ENCODE assay signal across 9 cellular contexts in the genomic region with DNA sequence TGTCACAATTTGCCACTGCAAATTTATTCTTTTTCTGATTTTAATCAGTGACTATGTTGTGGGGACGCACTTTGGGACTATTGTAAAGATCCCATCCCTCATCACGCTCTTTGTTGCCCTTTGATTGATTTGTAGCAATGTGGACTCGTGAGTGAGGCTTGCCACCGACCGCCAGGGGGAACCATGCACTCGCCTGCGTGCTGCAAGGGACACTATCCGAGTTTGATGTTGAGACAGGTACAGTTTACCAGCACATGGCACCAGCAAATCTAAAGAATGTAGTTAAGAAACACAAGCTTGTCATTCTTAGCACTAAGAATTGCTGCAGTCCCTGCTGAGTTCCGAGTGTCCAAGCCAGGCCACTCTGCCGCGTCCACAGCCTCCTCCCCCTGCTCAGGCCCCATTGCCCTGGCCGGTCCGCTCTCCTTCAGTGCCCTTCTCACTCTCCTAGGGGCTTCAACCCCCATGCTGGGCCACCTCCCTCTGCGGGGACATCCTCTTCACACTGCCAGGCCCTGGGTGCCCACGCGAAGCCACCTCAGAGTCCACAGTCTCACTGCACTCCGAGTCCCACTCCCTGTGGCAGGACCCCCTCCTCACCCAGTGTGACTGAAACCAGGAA. TPM values are rescaled to one million over a fixed set of nuclear protein-coding genes. Genes with fewer than 3 reads are reported as not detected.
A peak's percentile ranks its signal among the peaks of the same experiment; 100 is the strongest.
DNase-seq lines count a peak whose midpoint lies in the region; ATAC-seq, FAIRE-seq and TF ChIP-seq lines count a peak whose summit lies in the region.
"Had no signal": no experiment of that assay in that cellular context is flagged by ENCODE, and none has a peak within 500 bp of the region (broad histone marks: within the 10 kb centered on the region; RNA-seq: fewer than 3 reads in every experiment).

No MANE protein-coding gene starts in this region.

- H3K9ac ChIP-seq in KMS-11: no peak overlapping the region
- no peak overlapping the region for H3K9ac ChIP-seq in GM12878 (ENCODE audit: control insufficient read depth, insufficient read depth, low read length)
- H3K9ac ChIP-seq in iPS-15b (ENCODE audit: low read depth, low read length): no peak overlapping the region

- H3K4me1 Mint-ChIP-seq in T-helper 17 cell: peaks cover 11% of the 10 kb centered on the region

- peak overlapping the region; percentile 29; the same call in 1 of the 2 replicates for H2AFZ ChIP-seq in KMS-11 (ENCODE audit: low read depth)
- no peak overlapping the region for H2AFZ ChIP-seq in GM12878 (ENCODE audit: control insufficient read depth, low read depth, low read length)

- DNase-seq in DMS153 treated with DMSO at 0.1 percent for 48 hours (lab: John Stamatoyannopoulos, UW; ENCODE audit: unreplicated experiment): peak; percentile 18
- DNase-seq in T-helper 17 cell: peak; percentile 34 to 61 (median 45)
- DNase-seq in GM12878 (ENCODE audit: low read depth, low spot score): no peak
- peak; percentile 21 to 49 for DNase-seq in stimulated activated CD4-positive, alpha-beta T cell treated with anti-CD3 and anti-CD28 coated beads, Interleukin-15, amount 100 ng/mL, for 1 hour (ENCODE audit: low read depth in 1 of 2, low spot score in 1 of 2)

- intact Hi-C loops in GM12878 (cut with micrococcal nuclease; ENCODE audit: unreplicated experiment): loop anchor here (1.0 to 5.0 kb wide), 3 partner anchors 47 to 485 kb away; no protein-coding TSS in a partner anchor

- no peaks in the 10 kb centered on the region for H3K36me3 ChIP-seq in KMS-11 (ENCODE audit: insufficient read depth)
- H3K36me3 ChIP-seq in GM12878 (ENCODE audit: control insufficient read depth in 2 of 2, insufficient read depth in 2 of 2, low read length in 1 of 2): no peaks in the 10 kb centered on the region
- H3K36me3 ChIP-seq in iPS-15b (ENCODE audit: control insufficient read depth, insufficient read depth, low read length): no peaks in the 10 kb centered on the region

- no TSS peak for BruUV-seq in GM12878 (replicated peaks; lab: Mats Ljungman, UMichigan)

- H3K4me1 ChIP-seq in KMS-11 (ENCODE audit: low read depth, poor library complexity, severe bottlenecking) (no peaks in the 10 kb centered on the region), GM12878 (ENCODE audit: control insufficient read depth, insufficient read depth, low read length) (no peaks in the 10 kb centered on the region), iPS-15b (ENCODE audit: control insufficient read depth, insufficient read depth, low read length) (no peaks in the 10 kb centered on the region)

- 14% methylated on average over 12 of the region's 17 CpGs for WGBS in GM12878 (ENCODE audit: insufficient coverage, insufficient replicate concordance, low lambda C conversion rate, missing lambda C conversion rate)

- H4K20me1 ChIP-seq in KMS-11 (ENCODE audit: insufficient read depth) (no peaks in the 10 kb centered on the region), GM12878 (ENCODE audit: control insufficient read depth, insufficient read depth) (no peaks in the 10 kb centered on the region)

- H3K4me3 ChIP-seq in KMS-11 (IDR thresholded peaks at IDR 0.05; ENCODE audit: insufficient read depth, low read depth, low read length) (no peak overlapping the region), GM12878 (no peak overlapping the region), iPS-15b (ENCODE audit: low read depth, low read length) (peak overlapping the region; percentile 43)

- no peaks in the 10 kb centered on the region for H3K9me3 ChIP-seq in T-helper 17 cell (ENCODE audit: control insufficient read depth, low read length, poor library complexity, severe bottlenecking)
- H3K9me3 ChIP-seq in GM12878 (replicated peaks; ENCODE audit: control insufficient read depth, insufficient read depth, low read length): no peaks in the 10 kb centered on the region
- no peaks in the 10 kb centered on the region for H3K9me3 ChIP-seq in iPS-15b (ENCODE audit: control insufficient read depth, insufficient read depth, low read length)

- H3K4me2 ChIP-seq in KMS-11 (no peak overlapping the region), GM12878 (ENCODE audit: control insufficient read depth, insufficient read depth) (no peak overlapping the region)

- H3K27ac Mint-ChIP-seq in T-helper 17 cell: peak overlapping the region; percentile 47

- no peak for TF ChIP-seq POLR2A in GM12878 (IDR thresholded peaks at IDR 0.05; ENCODE audit: low read depth, low read length)

- TF ChIP-seq EP300 in GM12878 (IDR thresholded peaks at IDR 0.05; ENCODE audit: borderline replicate concordance in 1 of 2, control insufficient read depth in 1 of 2, low read depth in 2 of 2, low read length in 2 of 2): no peak

- RAD21 ChIA-PET in GM12878 (lab: Charles Lee; ENCODE audit: unreplicated experiment): no interaction called here

- H3K79me2 ChIP-seq in KMS-11 (ENCODE audit: insufficient read depth, low read depth) (no peaks in the 10 kb centered on the region), GM12878 (ENCODE audit: control insufficient read depth, insufficient read depth, low read length) (no peaks in the 10 kb centered on the region)

- ATAC-seq in GM21529 (IDR thresholded peaks at IDR 0.05; ENCODE audit: unreplicated experiment) (peak; percentile 73), T-helper 17 cell (peak; percentile 89), GM12878 (peak; percentile 97), GM18858 (IDR thresholded peaks at IDR 0.05; ENCODE audit: unreplicated experiment) (no peak)

- SMC1A ChIA-PET in GM12878 (lab: Charles Lee; ENCODE audit: uncharacterized antibody, unreplicated experiment): no interaction called here

- POLR2A ChIA-PET in GM12878 (lab: Charles Lee): no interaction called here

- H3K27ac ChIP-seq in KMS-11: no peak overlapping the region
- no peak overlapping the region for H3K27ac ChIP-seq in GM12878 (ENCODE audit: control insufficient read depth, insufficient read depth)

- FAIRE-seq in GM12878 (lab: Jason Lieb, UNC): peak; percentile 78
- FAIRE-seq: endometrium had no signal

- TF ChIP-seq CTCF in KMS-11 (conservative IDR thresholded peaks at IDR 0.05; ENCODE audit: low read depth, low read length) (peak; percentile 79), GM12878 (IDR thresholded peaks at IDR 0.05 in 2 of 3, conservative IDR thresholded peaks at IDR 0.05 in 1 of 3; ENCODE audit: control insufficient read depth in 2 of 3, extremely low read depth in 1 of 3, insufficient read depth in 1 of 3, low read depth in 3 of 3, low read length in 3 of 3) (peak; percentile 84 to 87 (median 86))

- peaks cover 22% of the 10 kb centered on the region for H3K27me3 Mint-ChIP-seq in T-helper 17 cell

- H3K27me3 ChIP-seq in KMS-11 (ENCODE audit: insufficient read depth, low read depth) (no peaks in the 10 kb centered on the region), GM12878 (replicated peaks in 1 of 2; ENCODE audit: control insufficient read depth in 2 of 2, insufficient read depth in 2 of 2, low read length in 1 of 2) (0 out of 4 replicates have a peak, but pooled peaks cover 0 to 3% of the 10 kb centered on the region in 2 experiments), iPS-15b (ENCODE audit: control insufficient read depth, insufficient read depth, low read length) (peaks cover 11% of the 10 kb centered on the region)

- CTCF ChIA-PET in GM12878 (lab: Yijun Ruan, JAX): interaction anchor here (1.2 kb wide), 3 partner anchors 61 to 437 kb away, joined by 3 read pairs; no protein-coding TSS in a partner anchor

- H3K36me3 Mint-ChIP-seq in T-helper 17 cell (ENCODE audit: low read depth): peaks cover 4% of the 10 kb centered on the region

- TF ChIP-seq RAD21 in GM12878 (IDR thresholded peaks at IDR 0.05; ENCODE audit: insufficient read depth, low read depth, low read length): peak; percentile 82

- H3K4me3 Mint-ChIP-seq in T-helper 17 cell: peak overlapping the region; percentile 65

- in situ Hi-C loops in GM12878 (cut with MboI): loop anchor here (5.0 kb wide), 1 partner anchor 365 kb away; no protein-coding TSS in a partner anchor

RNA-seq across cellular contexts. Expression of gene SFTPA2, which starts 2.0 kb away (rescaled TPM):
- total RNA-seq in T-helper 17 cell (not detected), GM12878 (2014; rRNA removed) (not detected in 2 replicates), GM12878 (2014; rRNA removed; fragmentation: Illumina TruSeq; extraction: Trizol) (not detected in 2 replicates), GM12878 (2021) (3.4 and 4.2 TPM in 2 replicates)
- 0.29 and 0.52 TPM in 2 replicates for total RNA-seq in GM12878 (2013; cell fraction: nucleolus; rRNA removed)
- polyA plus RNA-seq in GM12878 (2011; ENCODE audit: low read depth): not detected
- polyA plus RNA-seq in GM12878 (2011; rRNA removed) (0.03 TPM in 1 of 2 replicates, not detected in the other), GM12878 (2014; fragmentation: Illumina TruSeq; extraction: Trizol) (not detected in 2 replicates), GM12878 (2014; fragmentation: Nextera tagmentation; extraction: Ambion mirVana) (not detected), GM12878 (2014; rRNA removed) (not detected in 2 replicates), GM12878 (2016; fragmentation: Nextera tagmentation; extraction: Ambion mirVana) (not detected)
- not detected in 2 replicates for polyA plus RNA-seq in GM12878 (2011; cell fraction: cytosol; rRNA removed)
- polyA plus RNA-seq in GM12878 (2011; cell fraction: nucleus; rRNA removed): not detected in 2 replicates
- 0.04 TPM in 1 of 2 replicates, not detected in the other for polyA plus RNA-seq in GM12878 (2012)
- polyA minus RNA-seq in GM12878 (2011; rRNA and poly(A)+ RNA removed): not detected in 2 replicates
- polyA minus RNA-seq in GM12878 (2011; cell fraction: cytosol; rRNA and poly(A)+ RNA removed): not detected in 2 replicates
- not detected in 2 replicates for polyA minus RNA-seq in GM12878 (2011; cell fraction: nucleus; rRNA and poly(A)+ RNA removed)

RNA-seq across cellular contexts. Expression of gene SFTPA1, which starts 48.5 kb away (rescaled TPM):
- total RNA-seq in T-helper 17 cell (not detected), GM12878 (2014; rRNA removed) (not detected in 2 replicates), GM12878 (2014; rRNA removed; fragmentation: Illumina TruSeq; extraction: Trizol) (not detected in 2 replicates), GM12878 (2021) (2.4 and 3.7 TPM in 2 replicates)
- not detected in 2 replicates for total RNA-seq in GM12878 (2013; cell fraction: nucleolus; rRNA removed)
- not detected for polyA plus RNA-seq in GM12878 (2011; ENCODE audit: low read depth)
- polyA plus RNA-seq in GM12878 (2011; rRNA removed) (not detected in 2 replicates), GM12878 (2014; fragmentation: Illumina TruSeq; extraction: Trizol) (not detected in 2 replicates), GM12878 (2014; fragmentation: Nextera tagmentation; extraction: Ambion mirVana) (not detected), GM12878 (2014; rRNA removed) (not detected in 2 replicates), GM12878 (2016; fragmentation: Nextera tagmentation; extraction: Ambion mirVana) (not detected)
- not detected in 2 replicates for polyA plus RNA-seq in GM12878 (2011; cell fraction: cytosol; rRNA removed)
- polyA plus RNA-seq in GM12878 (2011; cell fraction: nucleus; rRNA removed): not detected in 2 replicates
- polyA plus RNA-seq in GM12878 (2012): not detected in 2 replicates
- polyA minus RNA-seq in GM12878 (2011; rRNA and poly(A)+ RNA removed): not detected in 2 replicates
- polyA minus RNA-seq in GM12878 (2011; cell fraction: cytosol; rRNA and poly(A)+ RNA removed): not detected in 2 replicates
- polyA minus RNA-seq in GM12878 (2011; cell fraction: nucleus; rRNA and poly(A)+ RNA removed): not detected in 2 replicates

RNA-seq across cellular contexts. Expression of gene EIF5AL1, which starts 49.9 kb away (rescaled TPM):
- under 1 TPM; 0.10 to 0.12 TPM for total RNA-seq in T-helper 17 cell
- not detected in 2 replicates for total RNA-seq in GM12878 (2013; cell fraction: nucleolus; rRNA removed)
- total RNA-seq in GM12878 (2014; rRNA removed): 0.45 and 0.71 TPM in 2 replicates
- total RNA-seq in GM12878 (2014; rRNA removed; fragmentation: Illumina TruSeq; extraction: Trizol): 0.09 and 0.22 TPM in 2 replicates
- 0.08 and 0.26 TPM in 2 replicates for total RNA-seq in GM12878 (2021)
- 0.84 TPM for polyA plus RNA-seq in GM12878 (2011; ENCODE audit: low read depth)
- polyA plus RNA-seq in GM12878 (2011; rRNA removed): 1.2 and 1.3 TPM in 2 replicates
- polyA plus RNA-seq in GM12878 (2011; cell fraction: cytosol; rRNA removed): 0.85 and 2.0 TPM in 2 replicates
- 0.44 and 0.51 TPM in 2 replicates for polyA plus RNA-seq in GM12878 (2011; cell fraction: nucleus; rRNA removed)
- 1.1 and 1.2 TPM in 2 replicates for polyA plus RNA-seq in GM12878 (2012)
- polyA plus RNA-seq in GM12878 (2014; fragmentation: Illumina TruSeq; extraction: Trizol): 1.7 and 3.3 TPM in 2 replicates
- polyA plus RNA-seq in GM12878 (2014; fragmentation: Nextera tagmentation; extraction: Ambion mirVana): under 1 TPM in 1 of 2 experiments, not detected in 1; 0.02 TPM
- polyA plus RNA-seq in GM12878 (2014; rRNA removed): 0.29 and 0.46 TPM in 2 replicates
- 1 to 10 TPM; 6.5 to 8.3 TPM for polyA plus RNA-seq in GM12878 (2016; fragmentation: Nextera tagmentation; extraction: Ambion mirVana)
- 1.5 and 3.9 TPM in 2 replicates for polyA minus RNA-seq in GM12878 (2011; rRNA and poly(A)+ RNA removed)
- polyA minus RNA-seq in GM12878 (2011; cell fraction: cytosol; rRNA and poly(A)+ RNA removed): 0.21 and 0.40 TPM in 2 replicates
- polyA minus RNA-seq in GM12878 (2011; cell fraction: nucleus; rRNA and poly(A)+ RNA removed): 0.12 and 0.38 TPM in 2 replicates
